In the genomic region with DNA sequence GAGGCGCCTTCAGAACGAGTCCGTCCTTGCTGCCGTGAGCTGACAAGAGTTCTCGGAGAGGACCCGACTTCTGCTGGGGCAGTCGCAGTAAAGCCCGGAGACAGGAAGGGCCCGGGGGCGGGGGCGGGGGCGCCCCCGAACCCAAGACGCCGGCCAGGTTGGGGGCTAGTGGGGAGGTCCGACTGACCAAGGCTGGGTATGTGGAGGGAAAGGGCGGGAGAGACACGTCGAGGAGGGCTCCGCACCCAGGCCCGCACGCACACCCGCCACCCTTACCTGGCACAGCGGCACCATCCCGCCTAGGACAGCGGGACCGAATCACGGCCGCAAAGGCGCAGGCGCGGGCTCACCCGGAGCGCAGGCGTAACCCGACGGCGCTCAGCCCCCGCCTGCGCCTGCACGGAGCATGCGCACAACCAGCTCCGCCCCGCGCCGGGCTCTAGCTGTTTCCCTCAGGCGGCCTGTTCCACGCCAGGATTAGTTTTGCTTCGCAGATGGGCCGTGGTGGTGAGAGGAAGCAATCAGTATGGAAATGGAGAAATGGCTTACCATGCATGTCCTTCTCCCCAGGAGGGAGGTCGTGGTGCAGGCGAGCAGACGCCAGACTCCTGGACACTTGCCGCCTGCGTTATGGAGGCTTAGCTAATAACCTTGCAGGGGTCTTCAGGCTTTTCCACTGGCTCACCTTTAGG, we compare ENCODE assay signal across 8 cellular contexts. TPM values are rescaled to one million over a fixed set of nuclear protein-coding genes. Genes with fewer than 3 reads are reported as not detected.
DNase-seq lines count a peak whose midpoint lies in the region; TF ChIP-seq lines count a peak whose summit lies in the region.

A gene with protein sequence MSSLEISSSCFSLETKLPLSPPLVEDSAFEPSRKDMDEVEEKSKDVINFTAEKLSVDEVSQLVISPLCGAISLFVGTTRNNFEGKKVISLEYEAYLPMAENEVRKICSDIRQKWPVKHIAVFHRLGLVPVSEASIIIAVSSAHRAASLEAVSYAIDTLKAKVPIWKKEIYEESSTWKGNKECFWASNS (minus strand): TSS at position 322 of the 692 bp plus-strand sequence. CDS start 2,583 bp downstream, outside the sequence.

- peaks cover 2% of the 10 kb centered on the region for H3K36me3 ChIP-seq in neuron (ENCODE audit: insufficient read depth, low read length)

- H3K9me3 ChIP-seq in neuron (ENCODE audit: low read length): no peaks in the 10 kb centered on the region

- peak within 1 kb of the TSS; percentile 97 for H3K4me3 Mint-ChIP-seq in HFFc6

- H3K36me3 Mint-ChIP-seq in HFFc6 (ENCODE audit: low read depth): peaks cover 23% of the 10 kb centered on the region

- H3K4me1 ChIP-seq in neuron (ENCODE audit: insufficient read depth, low read length): peaks cover 6% of the 10 kb centered on the region

- in situ Hi-C loops in SK-MEL-5 (cut with HindIII; ENCODE audit: low pct_unique_long_range_greater_than_20kb, low sequenced_read_pairs): no loop called here

- H3K27ac Mint-ChIP-seq in HFFc6: peak within 1 kb of the TSS; percentile 82

- H3K4me3 ChIP-seq in neuron (ENCODE audit: low read length): peak within 1 kb of the TSS; percentile 84

- H3K4me1 Mint-ChIP-seq in HFFc6 (ENCODE audit: low read depth): peaks cover 48% of the 10 kb centered on the region

- H3K27me3 ChIP-seq in neuron (ENCODE audit: insufficient read depth, low read length): no peaks in the 10 kb centered on the region

- no peaks in the 10 kb centered on the region; the same call in 1 of the 2 replicates for H3K27me3 Mint-ChIP-seq in HFFc6 (ENCODE audit: insufficient read depth)

- TF ChIP-seq CTCF in HFFc6 (IDR thresholded peaks at IDR 0.05): no peak

- H2AFZ ChIP-seq in neuron (ENCODE audit: low read depth, low read length): peak within 1 kb of the TSS; percentile 95

- DNase-seq in GM04504 (ENCODE audit: low read depth) (peak; percentile 77), HFFc6 (peak; percentile 80), NAMALWA (ENCODE audit: low spot score) (peak; percentile 92), SK-MEL-5 (ENCODE audit: low read depth, low spot score) (peak; percentile 87), foreskin melanocyte (peak; percentile 74), stromal cell of bone marrow (ENCODE audit: low read depth) (peak; percentile 73)
- peak; percentile 90 for DNase-seq in activated naive CD4-positive, alpha-beta T cell treated with Interleukin-2 at 50 U/mL for 16 hours

- H3K9me3 Mint-ChIP-seq in HFFc6: no peaks in the 10 kb centered on the region

RNA-seq across cellular contexts. Expression of the gene that starts here (rescaled TPM):
- 10 to 100 TPM; 51.2 to 58.7 (median 54.9) TPM for total RNA-seq in HFFc6 (2021; fragmentation: NEBNext Ultra II Directional; extraction: Animal tissue kit (Norgen Biotek cat#: 25700))
- 53.4 and 74.6 TPM in 2 replicates for total RNA-seq in SK-MEL-5 (2014; rRNA removed; shearing (Covaris generic))
- polyA plus RNA-seq in SK-MEL-5 (2015; cell fraction: cytosol; rRNA removed): 45.1 and 47.7 TPM in 2 replicates
- polyA plus RNA-seq in SK-MEL-5 (2015; cell fraction: nucleus; rRNA removed): 34.7 TPM in 2 replicates

Comparison
In these comparisons a context has a peak if more than half of its experiments do, and no peak if none do; other contexts are left out.
1. Peak in every context shown above with its lines: DNase-seq and H3K4me3 ChIP-seq.